In genomic region chr6:46395530-46395929, GRCh38 we compare ENCODE assay signal across 5 cellular contexts.
"Had no signal": no experiment of that assay in that cellular context is flagged by ENCODE, and none has a peak within 500 bp of the region (broad histone marks: within the 10 kb centered on the region; RNA-seq: fewer than 3 reads in every experiment).

No MANE protein-coding gene starts in this region.

- H3K27ac ChIP-seq: GM23248 had no signal

- H3K4me1 ChIP-seq: HAP-1 had no signal

- ATAC-seq: HCT116 had no signal

- H3K4me3 ChIP-seq: GM23248, HAP-1 had no signal

- DNase-seq: GM23248, GOT3, H7 had no signal

- H3K9me3 ChIP-seq: HAP-1 had no signal

- H3K36me3 ChIP-seq: HAP-1 had no signal
